In the genomic region with DNA sequence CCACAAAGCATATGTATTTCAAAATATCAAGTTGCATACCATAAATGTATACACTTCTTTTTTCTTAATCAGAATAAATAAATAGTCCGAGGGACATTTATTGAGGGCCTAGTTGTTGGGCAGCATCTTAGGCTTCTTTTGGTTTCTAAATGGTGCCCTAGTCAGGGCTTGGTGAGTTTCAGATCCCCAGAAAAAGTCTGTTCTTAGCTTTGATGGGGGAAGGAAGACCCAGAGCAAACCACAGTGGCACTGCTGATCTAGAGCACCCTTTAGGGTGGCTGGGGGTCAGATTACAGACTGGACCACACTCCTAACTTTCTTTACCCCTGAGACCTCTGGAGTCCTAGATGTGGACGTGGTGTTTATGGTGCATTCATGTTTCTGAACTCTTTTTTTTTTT, we compare ENCODE assay signal across 16 cellular contexts.
A peak's percentile ranks its signal among the peaks of the same experiment; 100 is the strongest.
DNase-seq lines count a peak whose midpoint lies in the region; ATAC-seq and TF ChIP-seq lines count a peak whose summit lies in the region.
"Had no signal": no experiment of that assay in that cellular context is flagged by ENCODE, and none has a peak within 500 bp of the region (broad histone marks: within the 10 kb centered on the region; RNA-seq: fewer than 3 reads in every experiment).

No MANE protein-coding gene starts in this region.

- H3K4me1 Mint-ChIP-seq in activated T-helper 2 cell treated with anti-CD3 and anti-CD28 coated beads, Interferon-gamma antibody, Interleukin-2, Interleukin-4, amounts not matched to agents 10 μg/mL and 5 μg/mL and 100 μg/mL, durations not matched to agents 14 hours and 24 hours and 36 hours (ENCODE audit: low read depth) = peaks cover 23% of the 10 kb centered on the region
- H3K4me1 Mint-ChIP-seq: activated naive CD8-positive, alpha-beta T cell treated with anti-CD3 and anti-CD28 coated beads for 36 hours had no signal

- peak overlapping the region; percentile 22 for H3K4me2 ChIP-seq in SU-DHL-6 (ENCODE audit: low read depth, low read length, poor library complexity, severe bottlenecking)

- ATAC-seq in GM18520 (IDR thresholded peaks at IDR 0.05; ENCODE audit: unreplicated experiment) (peak; percentile 79), GM21515 (IDR thresholded peaks at IDR 0.05; ENCODE audit: unreplicated experiment) (peak; percentile 65), HG03159 (IDR thresholded peaks at IDR 0.05; ENCODE audit: unreplicated experiment) (peak; percentile 87)
- ATAC-seq: heart left ventricle, pancreas had no signal

- H3K79me2 ChIP-seq in SU-DHL-6 (ENCODE audit: insufficient read depth, low read length) = peaks cover 100% of the 10 kb centered on the region

- H3K4me1 ChIP-seq in left ventricle myocardium inferior (peaks cover 78% of the 10 kb centered on the region), colonic mucosa (no peaks in the 10 kb centered on the region)
- H3K4me1 ChIP-seq: pancreas had no signal

- no peak for DNase-seq in DMS 273 treated with DMSO at 0.1 percent for 48 hours (lab: John Stamatoyannopoulos, UW)
- DNase-seq in left ventricle myocardium inferior = no peak
- DNase-seq in colonic mucosa = no peak
- DNase-seq in activated T-helper 2 cell treated with anti-CD3 and anti-CD28 coated beads, Interferon-gamma antibody, Interleukin-2, Interleukin-4, amounts not matched to agents 10 μg/mL and 5 μg/mL and 100 μg/mL, durations not matched to agents 14 hours and 24 hours and 36 hours (ENCODE audit: low spot score) = no peak
- DNase-seq: activated naive CD8-positive, alpha-beta T cell treated with anti-CD3 and anti-CD28 coated beads for 36 hours; CD4-positive, CD25-positive, alpha-beta regulatory T cell; heart left ventricle; NCI-H226; pancreas; SJCRH30; stimulated activated CD4-positive, alpha-beta T cell treated with anti-CD3 and anti-CD28 coated beads, Interleukin-4, amount 100 ng/mL, for 24 hours had no signal

- no peak overlapping the region for H3K27ac Mint-ChIP-seq in activated T-helper 2 cell treated with anti-CD3 and anti-CD28 coated beads, Interferon-gamma antibody, Interleukin-2, Interleukin-4, amounts not matched to agents 10 μg/mL and 5 μg/mL and 100 μg/mL, durations not matched to agents 14 hours and 24 hours and 36 hours
- H3K27ac Mint-ChIP-seq: activated naive CD8-positive, alpha-beta T cell treated with anti-CD3 and anti-CD28 coated beads for 36 hours had no signal

- H3K36me3 Mint-ChIP-seq in activated T-helper 2 cell treated with anti-CD3 and anti-CD28 coated beads, Interferon-gamma antibody, Interleukin-2, Interleukin-4, amounts not matched to agents 10 μg/mL and 5 μg/mL and 100 μg/mL, durations not matched to agents 14 hours and 24 hours and 36 hours (ENCODE audit: low read depth) = peaks cover 21% of the 10 kb centered on the region
- H3K36me3 Mint-ChIP-seq: activated naive CD8-positive, alpha-beta T cell treated with anti-CD3 and anti-CD28 coated beads for 36 hours had no signal

- no peaks in the 10 kb centered on the region for H3K9me3 Mint-ChIP-seq in activated T-helper 2 cell treated with anti-CD3 and anti-CD28 coated beads, Interferon-gamma antibody, Interleukin-2, Interleukin-4, amounts not matched to agents 10 μg/mL and 5 μg/mL and 100 μg/mL, durations not matched to agents 14 hours and 24 hours and 36 hours
- H3K9me3 Mint-ChIP-seq: activated naive CD8-positive, alpha-beta T cell treated with anti-CD3 and anti-CD28 coated beads for 36 hours had no signal

- H2AFZ ChIP-seq in SU-DHL-6 (ENCODE audit: low read depth, low read length, severe bottlenecking) = no peak overlapping the region

- TF ChIP-seq CTCF in SU-DHL-6 (IDR thresholded peaks at IDR 0.05; ENCODE audit: insufficient read depth, low read length, poor library complexity, severe bottlenecking) = no peak
- no peak for TF ChIP-seq CTCF in left ventricle myocardium inferior (IDR thresholded peaks at IDR 0.05; ENCODE audit: borderline replicate concordance)
- no peak for TF ChIP-seq CTCF in colonic mucosa (IDR thresholded peaks at IDR 0.05)

- H3K27me3 ChIP-seq in SU-DHL-6 (ENCODE audit: low read length) (no peaks in the 10 kb centered on the region), left ventricle myocardium inferior (ENCODE audit: low read depth) (no peaks in the 10 kb centered on the region), colonic mucosa (no peaks in the 10 kb centered on the region)
- H3K27me3 ChIP-seq: heart left ventricle, pancreas, SJCRH30 had no signal

- H3K9me2 ChIP-seq in SU-DHL-6 (replicated peaks; ENCODE audit: insufficient read depth, low read length) = no peaks in the 10 kb centered on the region

- H3K36me3 ChIP-seq in SU-DHL-6 (ENCODE audit: low read length) (peaks cover 12% of the 10 kb centered on the region; the same call in 1 of the 2 replicates), left ventricle myocardium inferior (no peaks in the 10 kb centered on the region), colonic mucosa (no peaks in the 10 kb centered on the region)
- H3K36me3 ChIP-seq: pancreas, thoracic aorta had no signal

- H3K9me3 ChIP-seq in SU-DHL-6 (ENCODE audit: insufficient read depth, low read length) = no peaks in the 10 kb centered on the region
- H3K9me3 ChIP-seq in left ventricle myocardium inferior (replicated peaks) = no peaks in the 10 kb centered on the region
- H3K9me3 ChIP-seq in colonic mucosa = no peaks in the 10 kb centered on the region
- H3K9me3 ChIP-seq: heart left ventricle, pancreas, SJCRH30, thoracic aorta had no signal

- no peak overlapping the region for H3K4me3 Mint-ChIP-seq in activated T-helper 2 cell treated with anti-CD3 and anti-CD28 coated beads, Interferon-gamma antibody, Interleukin-2, Interleukin-4, amounts not matched to agents 10 μg/mL and 5 μg/mL and 100 μg/mL, durations not matched to agents 14 hours and 24 hours and 36 hours (ENCODE audit: low read depth)
- H3K4me3 Mint-ChIP-seq: activated naive CD8-positive, alpha-beta T cell treated with anti-CD3 and anti-CD28 coated beads for 36 hours; CD4-positive, CD25-positive, alpha-beta regulatory T cell had no signal

- H3K27ac ChIP-seq in SU-DHL-6 (ENCODE audit: low read depth, low read length) = peak overlapping the region; percentile 50
- H3K27ac ChIP-seq in left ventricle myocardium inferior (replicated peaks) = no peak overlapping the region
- no peak overlapping the region for H3K27ac ChIP-seq in colonic mucosa
- H3K27ac ChIP-seq: heart left ventricle, pancreas, SJCRH30, thoracic aorta had no signal

- peaks cover 21% of the 10 kb centered on the region; the same call in 1 of the 2 replicates for H4K20me1 ChIP-seq in SU-DHL-6 (ENCODE audit: low read depth, low read length)

- H3K4me3 ChIP-seq in SU-DHL-6 (ENCODE audit: insufficient read depth, low read length, poor library complexity, severe bottlenecking) = no peak overlapping the region
- H3K4me3 ChIP-seq in left ventricle myocardium inferior = no peak overlapping the region
- H3K4me3 ChIP-seq in colonic mucosa = no peak overlapping the region
- H3K4me3 ChIP-seq: heart left ventricle, pancreas, SJCRH30, thoracic aorta had no signal

- peaks cover 18% of the 10 kb centered on the region for H3F3A ChIP-seq in SU-DHL-6 (ENCODE audit: insufficient read depth)

- H3K27me3 Mint-ChIP-seq in activated T-helper 2 cell treated with anti-CD3 and anti-CD28 coated beads, Interferon-gamma antibody, Interleukin-2, Interleukin-4, amounts not matched to agents 10 μg/mL and 5 μg/mL and 100 μg/mL, durations not matched to agents 14 hours and 24 hours and 36 hours (ENCODE audit: low read depth) = no peaks in the 10 kb centered on the region
- H3K27me3 Mint-ChIP-seq: activated naive CD8-positive, alpha-beta T cell treated with anti-CD3 and anti-CD28 coated beads for 36 hours; CD4-positive, CD25-positive, alpha-beta regulatory T cell had no signal

- H3K9ac ChIP-seq in SU-DHL-6 (ENCODE audit: low read length) (no peak overlapping the region), colonic mucosa (ENCODE audit: low read depth in 2 of 2, low read length in 2 of 2) (no peak overlapping the region)

- intact Hi-C loops in left ventricle myocardium inferior (cut with micrococcal nuclease) (no loop called here), colonic mucosa (cut with DNase I) (no loop called here)
- intact Hi-C loops in activated T-helper 2 cell treated with anti-CD3 and anti-CD28 coated beads, Interferon-gamma antibody, Interleukin-2, Interleukin-4, amounts not matched to agents 10 μg/mL and 5 μg/mL and 100 μg/mL, durations not matched to agents 14 hours and 24 hours and 36 hours (cut with micrococcal nuclease) = no loop called here
